8 cellular contexts compared by ENCODE assay signal in the genomic region with DNA sequence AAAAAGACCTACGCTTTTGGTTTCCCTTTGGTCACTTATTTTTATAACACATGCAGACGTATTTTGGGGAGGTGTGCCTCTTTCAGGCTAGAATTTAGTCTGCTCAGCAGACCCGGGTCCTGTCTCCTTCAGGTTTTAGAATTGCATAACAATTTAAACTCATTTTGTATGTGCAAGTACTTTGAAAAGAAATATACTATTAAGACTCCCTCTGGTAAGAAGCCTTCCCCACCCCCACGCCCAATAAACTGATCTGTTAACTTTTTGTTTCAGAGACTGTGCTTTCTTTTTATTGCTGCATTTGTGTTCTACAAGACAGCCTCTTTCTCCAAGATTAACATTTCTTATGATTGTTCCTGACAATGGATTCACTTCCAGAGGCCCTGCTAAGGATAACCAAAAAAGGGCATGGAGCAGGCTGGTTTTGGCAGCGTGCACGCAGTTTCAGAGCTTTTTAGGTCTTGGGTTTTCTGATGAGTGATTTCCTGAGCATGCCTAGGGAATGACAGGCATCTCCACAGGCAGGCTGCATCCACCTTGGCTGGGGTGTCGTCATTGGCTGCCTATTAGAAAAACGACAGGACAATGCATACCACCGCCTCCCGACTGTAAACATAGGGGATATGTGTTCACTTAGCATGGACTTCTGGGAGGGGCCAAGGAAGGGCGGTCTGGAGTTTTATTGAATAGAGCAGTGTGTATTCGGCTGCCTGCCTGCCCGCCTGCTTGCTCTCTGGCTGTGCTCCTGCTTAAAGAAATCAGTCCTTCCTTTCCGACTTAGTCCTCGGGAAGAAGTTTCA. TPM values are rescaled to one million over a fixed set of nuclear protein-coding genes. Genes with fewer than 3 reads are reported as not detected.
DNase-seq lines count a peak whose midpoint lies in the region; ATAC-seq and TF ChIP-seq lines count a peak whose summit lies in the region.

A gene with protein sequence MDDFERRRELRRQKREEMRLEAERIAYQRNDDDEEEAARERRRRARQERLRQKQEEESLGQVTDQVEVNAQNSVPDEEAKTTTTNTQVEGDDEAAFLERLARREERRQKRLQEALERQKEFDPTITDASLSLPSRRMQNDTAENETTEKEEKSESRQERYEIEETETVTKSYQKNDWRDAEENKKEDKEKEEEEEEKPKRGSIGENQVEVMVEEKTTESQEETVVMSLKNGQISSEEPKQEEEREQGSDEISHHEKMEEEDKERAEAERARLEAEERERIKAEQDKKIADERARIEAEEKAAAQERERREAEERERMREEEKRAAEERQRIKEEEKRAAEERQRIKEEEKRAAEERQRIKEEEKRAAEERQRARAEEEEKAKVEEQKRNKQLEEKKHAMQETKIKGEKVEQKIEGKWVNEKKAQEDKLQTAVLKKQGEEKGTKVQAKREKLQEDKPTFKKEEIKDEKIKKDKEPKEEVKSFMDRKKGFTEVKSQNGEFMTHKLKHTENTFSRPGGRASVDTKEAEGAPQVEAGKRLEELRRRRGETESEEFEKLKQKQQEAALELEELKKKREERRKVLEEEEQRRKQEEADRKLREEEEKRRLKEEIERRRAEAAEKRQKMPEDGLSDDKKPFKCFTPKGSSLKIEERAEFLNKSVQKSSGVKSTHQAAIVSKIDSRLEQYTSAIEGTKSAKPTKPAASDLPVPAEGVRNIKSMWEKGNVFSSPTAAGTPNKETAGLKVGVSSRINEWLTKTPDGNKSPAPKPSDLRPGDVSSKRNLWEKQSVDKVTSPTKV (plus strand): TSS at position 694 of the 800 bp plus-strand sequence. CDS start 88,100 bp downstream, outside the sequence.

- TF ChIP-seq POLR2A in body of pancreas (IDR thresholded peaks at IDR 0.05) = peak in 2 of 3 donors; percentile 45 to 52

- intact Hi-C loops in body of pancreas (cut with DNase I) = no loop called here

- WGBS in body of pancreas, 2 donors = 22 to 26% methylated on average over 15 of the region's 15 CpGs

- H3K4me1 ChIP-seq in body of pancreas = no peaks in the 10 kb centered on the region
- H3K4me1 ChIP-seq in rectal smooth muscle tissue (ENCODE audit: control insufficient read depth, insufficient read depth, low read length) = peaks cover 19% of the 10 kb centered on the region

- no peaks in the 10 kb centered on the region for H3K36me3 ChIP-seq in body of pancreas (replicated peaks in 1 of 2; ENCODE audit: insufficient read depth in 1 of 2, low read depth in 2 of 2)
- H3K36me3 ChIP-seq in rectal smooth muscle tissue (ENCODE audit: control insufficient read depth, insufficient read depth, low read length) = no peaks in the 10 kb centered on the region

- no peak for TF ChIP-seq CTCF in body of pancreas (IDR thresholded peaks at IDR 0.05)

- H3K27me3 ChIP-seq in body of pancreas (no peaks in the 10 kb centered on the region), rectal smooth muscle tissue (ENCODE audit: control insufficient read depth, insufficient read depth, low read length) (no peaks in the 10 kb centered on the region)

- H3K27ac ChIP-seq in body of pancreas = peak within 1 kb of the TSS in 3 of 4 donors; percentile 29 to 34 (median 31)
- peak within 1 kb of the TSS; percentile 96 for H3K27ac ChIP-seq in rectal smooth muscle tissue (ENCODE audit: low read depth, low read length)

- H3K9me3 ChIP-seq in body of pancreas = no peaks in the 10 kb centered on the region

- peak; percentile 72 for ATAC-seq in body of pancreas
- ATAC-seq in HG02798 (IDR thresholded peaks at IDR 0.05; ENCODE audit: poor library complexity, unreplicated experiment) = no peak

- DNase-seq in HT1080 (ENCODE audit: low read depth) (peak; percentile 100), body of pancreas (peak; percentile 21 to 55 (median 44)), hypothalamus (lab: John Stamatoyannopoulos, UW) (peak in 28 of 51 donors; percentile 2 to 52 (median 11)), DMS79 (lab: John Stamatoyannopoulos, UW) (no peak), Kasumi-1 (lab: John Stamatoyannopoulos, UW) (no peak)
- DNase-seq in activated T-cell treated with anti-CD3 and anti-CD28 coated beads, Interleukin-2, amount 50 U/mL, for 1 hour = no peak

- peak within 1 kb of the TSS; percentile 55 for H3K9ac ChIP-seq in rectal smooth muscle tissue (ENCODE audit: low read length)

- no peak within 1 kb of the TSS for H3K4me3 ChIP-seq in body of pancreas
- peak within 1 kb of the TSS; percentile 68 for H3K4me3 ChIP-seq in rectal smooth muscle tissue (ENCODE audit: low read length)

RNA-seq across cellular contexts. Expression of the gene that starts here (rescaled TPM):
- 47.7 and 57.3 TPM in 2 replicates for total RNA-seq in HT1080 (2014; rRNA removed; shearing (Covaris generic))
- polyA plus RNA-seq in HT1080 (2015; cell fraction: cytosol; rRNA removed) = 56.4 and 70.2 TPM in 2 replicates
- polyA plus RNA-seq in HT1080 (2015; cell fraction: nucleus; rRNA removed) = 112 and 115 TPM in 2 replicates
- total RNA-seq in body of pancreas = 10 to 100 TPM; 57.0 to 72.6 TPM

Comparison
In these comparisons a context has a peak if more than half of its experiments do, and no peak if none do; other contexts are left out.
1. DNase-seq: peak in HT1080 (single experiment), body of pancreas (4 of 4) and hypothalamus (28 of 51); none in DMS79 (single experiment), activated T-cell treated with anti-CD3 and anti-CD28 coated beads, Interleukin-2, amount 50 U/mL, for 1 hour (single experiment) and Kasumi-1 (0 of 2).